ENCODE assay signal across 1 cellular context in genomic region chr19:46787331-46788100, GRCh38.
TF ChIP-seq lines count a peak whose summit lies in the region.

No MANE protein-coding gene starts in this region.

TF ChIP-seq in HEK293, 187 proteins besides CTCF, POLR2A, EP300 and RAD21 (continued from another document):
- TF ChIP-seq ZBTB10 (tag by site-specific recombination; IDR thresholded peaks at IDR 0.05) (0 out of 2 replicates have a peak, but pooled peaks have one; percentile 48), PATZ1 (tag by site-specific recombination; IDR thresholded peaks at IDR 0.05) (peak; percentile 81), ZNF707 (tag by site-specific recombination; IDR thresholded peaks at IDR 0.05) (no peak), ZNF423 (tag by site-specific recombination; IDR thresholded peaks at IDR 0.05) (no peak), ZFP3 (tag by site-specific recombination; IDR thresholded peaks at IDR 0.05; ENCODE audit: low read depth) (no peak)
